Comparison of ENCODE assay signal across 42 cellular contexts in genomic region chr4:69073375-69073774, GRCh38. TPM values are rescaled to one million over a fixed set of nuclear protein-coding genes. Genes with fewer than 3 reads are reported as not detected.
"Had no signal": no experiment of that assay in that cellular context is flagged by ENCODE, and none has a peak within 500 bp of the region (broad histone marks: within the 10 kb centered on the region; RNA-seq: fewer than 3 reads in every experiment).

No MANE protein-coding gene starts in this region.

- H3K27ac Mint-ChIP-seq: activated naive CD4-positive, alpha-beta T cell treated with anti-CD3 and anti-CD28 coated beads for 36 hours; activated naive CD4-positive, alpha-beta T cell treated with anti-CD3 and anti-CD28 coated beads, Interleukin-2, amount 10 ng/mL, durations not matched to agents 7 days and 5 days; activated naive CD4-positive, alpha-beta T cell treated with anti-CD3 and anti-CD28 coated beads, Interleukin-2, amount 50 U/mL, for 24 hours; activated naive CD4-positive, alpha-beta T cell treated with anti-CD3 and anti-CD28 coated beads, Interleukin-2, amount 50 U/mL, for 72 hours; activated naive CD8-positive, alpha-beta T cell; activated naive CD8-positive, alpha-beta T cell treated with anti-CD3 and anti-CD28 coated beads for 36 hours; activated naive CD8-positive, alpha-beta T cell treated with anti-CD3 and anti-CD28 coated beads, Interleukin-2, amount 10 ng/mL, durations not matched to agents 7 days and 5 days; activated naive CD8-positive, alpha-beta T cell treated with anti-CD3 and anti-CD28 coated beads, Interleukin-2, amount 50 U/mL, for 24 hours; activated T-cell treated with anti-CD3 and anti-CD28 coated beads, Interleukin-2, amount 50 U/mL, for 24 hours; activated T-cell treated with anti-CD3 and anti-CD28 coated beads, Interleukin-2, amount 50 U/mL, for 72 hours; activated T-helper 1 cell treated with anti-CD3 and anti-CD28 coated beads, Interleukin-12 subunit alpha, Interleukin-12 subunit beta, Interleukin-2, Interleukin-4 antibody, amounts not matched to agents 30 ng/mL and 10 ng/mL and 1 ng/mL, durations not matched to agents 14 hours and 24 hours and 36 hours; activated T-helper 17 cell treated with anti-CD3 and anti-CD28 coated beads, Interleukin-2, amount 50 U/mL, for 72 hours; activated T-helper 2 cell treated with anti-CD3 and anti-CD28 coated beads, Interferon-gamma antibody, Interleukin-2, Interleukin-4, amounts not matched to agents 10 μg/mL and 5 μg/mL and 100 μg/mL, durations not matched to agents 14 hours and 24 hours and 36 hours; brain had no signal

- FAIRE-seq: astrocyte, bronchial epithelial cell had no signal

- H3K4me3 ChIP-seq: ascending aorta, body of pancreas, breast epithelium, cardiac muscle cell had no signal

- ATAC-seq: activated naive CD4-positive, alpha-beta T cell treated with anti-CD3 and anti-CD28 coated beads, Interleukin-2, amount 50 U/mL, for 72 hours; activated naive CD8-positive, alpha-beta T cell treated with anti-CD3 and anti-CD28 coated beads, Interleukin-2, amount 50 U/mL, for 24 hours; activated T-cell treated with anti-CD3 and anti-CD28 coated beads, Interleukin-2, amount 50 U/mL, for 4 hours; activated T-cell treated with anti-CD3 and anti-CD28 coated beads, Interleukin-2, amount 50 U/mL, for 72 hours; activated T-helper 17 cell treated with anti-CD3 and anti-CD28 coated beads, Interleukin-2, amount 50 U/mL, for 72 hours; body of pancreas had no signal

- H3K36me3 ChIP-seq: ascending aorta, brain microvascular endothelial cell, breast epithelium, cardiac muscle cell had no signal

- DNase-seq: activated effector memory CD4-positive, alpha-beta T cell treated with anti-CD3 and anti-CD28 coated beads, Interleukin-2, amount 50 U/mL, for 16 hours; activated effector memory CD4-positive, alpha-beta T cell treated with Interleukin-2 at 50 U/mL for 16 hours; activated gamma-delta T cell; activated gamma-delta T cell treated with Interleukin-2 at 50 U/mL for 16 hours; activated naive CD4-positive, alpha-beta T cell; activated naive CD4-positive, alpha-beta T cell treated with anti-CD3 and anti-CD28 coated beads for 36 hours; activated naive CD4-positive, alpha-beta T cell treated with anti-CD3 and anti-CD28 coated beads, Interleukin-2, amount 10 ng/mL, durations not matched to agents 7 days and 5 days; activated naive CD4-positive, alpha-beta T cell treated with anti-CD3 and anti-CD28 coated beads, Interleukin-2, amount 50 U/mL, for 16 hours; activated naive CD4-positive, alpha-beta T cell treated with Interleukin-2 at 50 U/mL for 16 hours; activated naive CD8-positive, alpha-beta T cell treated with anti-CD3 and anti-CD28 coated beads for 36 hours; activated naive CD8-positive, alpha-beta T cell treated with anti-CD3 and anti-CD28 coated beads, Interleukin-2, amount 10 ng/mL, durations not matched to agents 7 days and 5 days; activated naive CD8-positive, alpha-beta T cell treated with anti-CD3 and anti-CD28 coated beads, Interleukin-2, amount 50 U/mL, for 24 hours; activated T-cell treated with anti-CD3 and anti-CD28 coated beads for 4 hours; activated T-cell treated with anti-CD3 and anti-CD28 coated beads, Interleukin-2, amount 50 U/mL, for 1 hour; activated T-cell treated with anti-CD3 and anti-CD28 coated beads, Interleukin-2, amount 50 U/mL, for 24 hours; activated T-cell treated with anti-CD3 and anti-CD28 coated beads, Interleukin-2, amount 50 U/mL, for 4 hours; activated T-cell treated with anti-CD3 and anti-CD28 coated beads, Interleukin-2, amount 50 U/mL, for 48 hours; activated T-cell treated with anti-CD3 and anti-CD28 coated beads, Interleukin-2, amount 50 U/mL, for 72 hours; amniotic stem cell; amygdala; anterior cingulate cortex; aorta; body of pancreas; brain microvascular endothelial cell; caudate nucleus; central memory CD4-positive, alpha-beta T cell; cerebellar nuclear complex had no signal

- H3K27ac ChIP-seq: ascending aorta, body of pancreas, brain microvascular endothelial cell, breast epithelium, cardiac muscle cell had no signal

- H3K27me3 ChIP-seq: ascending aorta, body of pancreas, brain microvascular endothelial cell, breast epithelium, cardiac muscle cell had no signal

- H3K9me3 Mint-ChIP-seq: activated naive CD4-positive, alpha-beta T cell treated with anti-CD3 and anti-CD28 coated beads, Interleukin-2, amount 10 ng/mL, durations not matched to agents 7 days and 5 days; activated naive CD4-positive, alpha-beta T cell treated with anti-CD3 and anti-CD28 coated beads, Interleukin-2, amount 50 U/mL, for 24 hours; activated naive CD4-positive, alpha-beta T cell treated with anti-CD3 and anti-CD28 coated beads, Interleukin-2, amount 50 U/mL, for 72 hours; activated naive CD8-positive, alpha-beta T cell treated with anti-CD3 and anti-CD28 coated beads for 36 hours; activated naive CD8-positive, alpha-beta T cell treated with anti-CD3 and anti-CD28 coated beads, Interleukin-2, amount 10 ng/mL, durations not matched to agents 7 days and 5 days; activated naive CD8-positive, alpha-beta T cell treated with anti-CD3 and anti-CD28 coated beads, Interleukin-2, amount 50 U/mL, for 24 hours; activated T-cell treated with anti-CD3 and anti-CD28 coated beads, Interleukin-2, amount 50 U/mL, for 24 hours; activated T-cell treated with anti-CD3 and anti-CD28 coated beads, Interleukin-2, amount 50 U/mL, for 4 hours; activated T-helper 1 cell treated with anti-CD3 and anti-CD28 coated beads, Interleukin-12 subunit alpha, Interleukin-12 subunit beta, Interleukin-2, Interleukin-4 antibody, amounts not matched to agents 30 ng/mL and 10 ng/mL and 1 ng/mL, durations not matched to agents 14 hours and 24 hours and 36 hours; activated T-helper 17 cell treated with anti-CD3 and anti-CD28 coated beads, Interleukin-2, amount 50 U/mL, for 72 hours; activated T-helper 2 cell treated with anti-CD3 and anti-CD28 coated beads, Interferon-gamma antibody, Interleukin-2, Interleukin-4, amounts not matched to agents 10 μg/mL and 5 μg/mL and 100 μg/mL, durations not matched to agents 14 hours and 24 hours and 36 hours; central memory CD8-positive, alpha-beta T cell had no signal

- H3K9me3 ChIP-seq: ascending aorta, body of pancreas, breast epithelium had no signal

- H3K27me3 Mint-ChIP-seq: activated naive CD4-positive, alpha-beta T cell treated with anti-CD3 and anti-CD28 coated beads, Interleukin-2, amount 10 ng/mL, durations not matched to agents 7 days and 5 days; activated naive CD4-positive, alpha-beta T cell treated with anti-CD3 and anti-CD28 coated beads, Interleukin-2, amount 50 U/mL, for 24 hours; activated naive CD8-positive, alpha-beta T cell; activated naive CD8-positive, alpha-beta T cell treated with anti-CD3 and anti-CD28 coated beads for 36 hours; activated naive CD8-positive, alpha-beta T cell treated with anti-CD3 and anti-CD28 coated beads, Interleukin-2, amount 10 ng/mL, durations not matched to agents 7 days and 5 days; activated naive CD8-positive, alpha-beta T cell treated with anti-CD3 and anti-CD28 coated beads, Interleukin-2, amount 50 U/mL, for 24 hours; activated T-cell treated with anti-CD3 and anti-CD28 coated beads, Interleukin-2, amount 50 U/mL, for 24 hours; activated T-helper 17 cell treated with anti-CD3 and anti-CD28 coated beads, Interleukin-2, amount 50 U/mL, for 72 hours; brain; central memory CD8-positive, alpha-beta T cell had no signal

- H3K4me3 Mint-ChIP-seq: activated naive CD4-positive, alpha-beta T cell treated with anti-CD3 and anti-CD28 coated beads for 36 hours; activated naive CD4-positive, alpha-beta T cell treated with anti-CD3 and anti-CD28 coated beads, Interleukin-2, amount 10 ng/mL, durations not matched to agents 7 days and 5 days; activated naive CD4-positive, alpha-beta T cell treated with anti-CD3 and anti-CD28 coated beads, Interleukin-2, amount 50 U/mL, for 24 hours; activated naive CD8-positive, alpha-beta T cell; activated naive CD8-positive, alpha-beta T cell treated with anti-CD3 and anti-CD28 coated beads for 36 hours; activated naive CD8-positive, alpha-beta T cell treated with anti-CD3 and anti-CD28 coated beads, Interleukin-2, amount 10 ng/mL, durations not matched to agents 7 days and 5 days; activated naive CD8-positive, alpha-beta T cell treated with anti-CD3 and anti-CD28 coated beads, Interleukin-2, amount 50 U/mL, for 24 hours; activated T-cell treated with anti-CD3 and anti-CD28 coated beads, Interleukin-2, amount 50 U/mL, for 24 hours; activated T-cell treated with anti-CD3 and anti-CD28 coated beads, Interleukin-2, amount 50 U/mL, for 4 hours; activated T-cell treated with anti-CD3 and anti-CD28 coated beads, Interleukin-2, amount 50 U/mL, for 72 hours; activated T-helper 1 cell treated with anti-CD3 and anti-CD28 coated beads, Interleukin-12 subunit alpha, Interleukin-12 subunit beta, Interleukin-2, Interleukin-4 antibody, amounts not matched to agents 30 ng/mL and 10 ng/mL and 1 ng/mL, durations not matched to agents 14 hours and 24 hours and 36 hours; activated T-helper 17 cell treated with anti-CD3 and anti-CD28 coated beads, Interleukin-2, amount 50 U/mL, for 72 hours; brain; central memory CD8-positive, alpha-beta T cell had no signal

- H3K4me1 ChIP-seq: ascending aorta, body of pancreas, breast epithelium had no signal

- H3K36me3 Mint-ChIP-seq: activated naive CD4-positive, alpha-beta T cell treated with anti-CD3 and anti-CD28 coated beads, Interleukin-2, amount 10 ng/mL, durations not matched to agents 7 days and 5 days; activated naive CD4-positive, alpha-beta T cell treated with anti-CD3 and anti-CD28 coated beads, Interleukin-2, amount 50 U/mL, for 24 hours; activated naive CD4-positive, alpha-beta T cell treated with anti-CD3 and anti-CD28 coated beads, Interleukin-2, amount 50 U/mL, for 72 hours; activated naive CD8-positive, alpha-beta T cell; activated naive CD8-positive, alpha-beta T cell treated with anti-CD3 and anti-CD28 coated beads for 36 hours; activated naive CD8-positive, alpha-beta T cell treated with anti-CD3 and anti-CD28 coated beads, Interleukin-2, amount 10 ng/mL, durations not matched to agents 7 days and 5 days; brain had no signal

- H3K4me1 Mint-ChIP-seq: activated naive CD4-positive, alpha-beta T cell treated with anti-CD3 and anti-CD28 coated beads, Interleukin-2, amount 10 ng/mL, durations not matched to agents 7 days and 5 days; activated naive CD4-positive, alpha-beta T cell treated with anti-CD3 and anti-CD28 coated beads, Interleukin-2, amount 50 U/mL, for 24 hours; activated naive CD8-positive, alpha-beta T cell treated with anti-CD3 and anti-CD28 coated beads for 36 hours; activated naive CD8-positive, alpha-beta T cell treated with anti-CD3 and anti-CD28 coated beads, Interleukin-2, amount 10 ng/mL, durations not matched to agents 7 days and 5 days; activated naive CD8-positive, alpha-beta T cell treated with anti-CD3 and anti-CD28 coated beads, Interleukin-2, amount 50 U/mL, for 24 hours; activated T-helper 17 cell treated with anti-CD3 and anti-CD28 coated beads, Interleukin-2, amount 50 U/mL, for 72 hours; brain; central memory CD8-positive, alpha-beta T cell had no signal

RNA-seq across cellular contexts. Expression of gene UGT2B7, which starts 22.9 kb away (rescaled TPM):
- total RNA-seq: activated naive CD4-positive, alpha-beta T cell treated with anti-CD3 and anti-CD28 coated beads for 36 hours; activated naive CD4-positive, alpha-beta T cell treated with anti-CD3 and anti-CD28 coated beads, Interleukin-2, amount 50 U/mL, for 72 hours; activated naive CD8-positive, alpha-beta T cell treated with anti-CD3 and anti-CD28 coated beads for 36 hours; activated naive CD8-positive, alpha-beta T cell treated with anti-CD3 and anti-CD28 coated beads, Interleukin-2, amount 10 ng/mL, durations not matched to agents 7 days and 5 days; activated T-cell treated with anti-CD3 and anti-CD28 coated beads, Interleukin-2, amount 50 U/mL, for 72 hours; activated T-helper 1 cell treated with anti-CD3 and anti-CD28 coated beads, Interleukin-12 subunit alpha, Interleukin-12 subunit beta, Interleukin-2, Interleukin-4 antibody, amounts not matched to agents 30 ng/mL and 10 ng/mL and 1 ng/mL, durations not matched to agents 14 hours and 24 hours and 36 hours; activated T-helper 17 cell treated with anti-CD3 and anti-CD28 coated beads, Interleukin-2, amount 50 U/mL, for 72 hours; activated T-helper 2 cell treated with anti-CD3 and anti-CD28 coated beads, Interferon-gamma antibody, Interleukin-2, Interleukin-4, amounts not matched to agents 10 μg/mL and 5 μg/mL and 100 μg/mL, durations not matched to agents 14 hours and 24 hours and 36 hours; aorta; ascending aorta; cardiac muscle cell; cardiac septum; cerebellum had no signal
- polyA plus RNA-seq: cardiac muscle cell had no signal
